ENCODE assay signal across 9 cellular contexts in the genomic region with DNA sequence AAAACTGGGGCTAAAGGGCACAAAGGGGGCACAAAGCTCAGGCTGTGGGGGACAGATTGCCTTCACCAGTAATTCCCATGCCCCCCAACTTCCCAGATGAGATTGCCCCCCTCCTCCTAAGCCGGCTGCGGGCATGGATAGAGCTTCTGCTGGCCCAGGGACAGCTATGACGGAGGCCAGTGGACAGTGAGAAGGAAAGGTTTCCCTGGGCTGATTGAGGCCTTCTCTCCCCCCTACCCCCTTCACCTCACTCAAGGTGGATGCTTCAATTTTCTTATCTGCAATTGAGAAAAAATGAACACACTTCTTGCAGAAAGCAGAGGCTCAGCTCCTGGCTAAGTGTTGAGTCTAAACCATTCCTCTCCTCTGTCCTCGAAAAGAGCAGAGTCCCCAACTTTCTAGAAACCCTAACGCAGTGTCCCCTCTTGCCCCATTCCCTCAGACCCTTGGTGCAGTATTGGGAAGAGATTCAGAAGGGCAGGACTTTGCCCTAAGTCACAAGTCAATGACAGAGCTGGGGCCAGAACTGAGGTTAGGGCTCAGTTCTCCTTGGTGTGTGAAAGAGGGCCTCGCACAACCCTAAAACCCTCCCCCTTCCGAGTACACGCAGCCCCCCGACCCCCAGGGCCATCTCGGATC.
DNase-seq lines count a peak whose midpoint lies in the region; ATAC-seq and FAIRE-seq lines count a peak whose summit lies in the region.
"Had no signal": no experiment of that assay in that cellular context is flagged by ENCODE, and none has a peak within 500 bp of the region (broad histone marks: within the 10 kb centered on the region; RNA-seq: fewer than 3 reads in every experiment).

No MANE protein-coding gene starts in this region.

- peaks cover 27% of the 10 kb centered on the region for H3K36me3 Mint-ChIP-seq in activated naive CD8-positive, alpha-beta T cell treated with anti-CD3 and anti-CD28 coated beads, Interleukin-2, amount 50 U/mL, for 24 hours (ENCODE audit: low read depth)
- peaks cover 43% of the 10 kb centered on the region for H3K36me3 Mint-ChIP-seq in stimulated activated effector memory CD8-positive, alpha-beta T cell treated with anti-CD3 and anti-CD28 coated beads, Interleukin-12 subunit alpha, Interleukin-12 subunit beta, amount 100 ng/mL, for 72 hours

- no peaks in the 10 kb centered on the region for H3K27me3 Mint-ChIP-seq in activated naive CD8-positive, alpha-beta T cell treated with anti-CD3 and anti-CD28 coated beads, Interleukin-2, amount 50 U/mL, for 24 hours

- no peaks in the 10 kb centered on the region for H3K36me3 ChIP-seq in iPS-15b (ENCODE audit: control insufficient read depth, insufficient read depth, low read length)

- no peaks in the 10 kb centered on the region for H3K9me3 ChIP-seq in iPS-15b (ENCODE audit: control insufficient read depth, insufficient read depth, low read length)

- DNase-seq in HTR-8/SVneo (ENCODE audit: insufficient read length, low spot score): no peak
- no peak for DNase-seq in activated naive CD8-positive, alpha-beta T cell treated with anti-CD3 and anti-CD28 coated beads, Interleukin-2, amount 50 U/mL, for 24 hours
- DNase-seq in stimulated activated effector memory CD8-positive, alpha-beta T cell treated with anti-CD3 and anti-CD28 coated beads, Interleukin-12 subunit alpha, Interleukin-12 subunit beta, amount 100 ng/mL, for 72 hours (ENCODE audit: low spot score in 2 of 2): no peak
- DNase-seq in activated CD4-positive, CD25-positive, alpha-beta regulatory T cell (lab: John Stamatoyannopoulos, UW): no peak

- H3K9me3 Mint-ChIP-seq in activated naive CD8-positive, alpha-beta T cell treated with anti-CD3 and anti-CD28 coated beads, Interleukin-2, amount 50 U/mL, for 24 hours: no peaks in the 10 kb centered on the region
- no peaks in the 10 kb centered on the region for H3K9me3 Mint-ChIP-seq in stimulated activated effector memory CD8-positive, alpha-beta T cell treated with anti-CD3 and anti-CD28 coated beads, Interleukin-12 subunit alpha, Interleukin-12 subunit beta, amount 100 ng/mL, for 72 hours

- peak; percentile 49 for FAIRE-seq in HTR-8/SVneo (lab: Jason Lieb, UNC)
- FAIRE-seq: islet of Langerhans had no signal

- peak overlapping the region; percentile 79 for H3K9ac ChIP-seq in iPS-15b (ENCODE audit: low read depth, low read length)

- H3K27me3 ChIP-seq in iPS-15b (ENCODE audit: control insufficient read depth, insufficient read depth, low read length): no peaks in the 10 kb centered on the region

- peaks cover 46% of the 10 kb centered on the region for H3K4me1 ChIP-seq in iPS-15b (ENCODE audit: control insufficient read depth, insufficient read depth, low read length)

- H3K27ac Mint-ChIP-seq in activated naive CD8-positive, alpha-beta T cell treated with anti-CD3 and anti-CD28 coated beads, Interleukin-2, amount 50 U/mL, for 24 hours: peak overlapping the region; percentile 62
- H3K27ac Mint-ChIP-seq in stimulated activated effector memory CD8-positive, alpha-beta T cell treated with anti-CD3 and anti-CD28 coated beads, Interleukin-12 subunit alpha, Interleukin-12 subunit beta, amount 100 ng/mL, for 72 hours: peak overlapping the region; percentile 92

- peak overlapping the region; percentile 91 for H3K4me3 Mint-ChIP-seq in activated naive CD8-positive, alpha-beta T cell treated with anti-CD3 and anti-CD28 coated beads, Interleukin-2, amount 50 U/mL, for 24 hours
- peak overlapping the region; percentile 86 for H3K4me3 Mint-ChIP-seq in stimulated activated effector memory CD8-positive, alpha-beta T cell treated with anti-CD3 and anti-CD28 coated beads, Interleukin-12 subunit alpha, Interleukin-12 subunit beta, amount 100 ng/mL, for 72 hours

- ATAC-seq in activated naive CD8-positive, alpha-beta T cell treated with anti-CD3 and anti-CD28 coated beads, Interleukin-2, amount 50 U/mL, for 24 hours: no peak
- peak; percentile 29 for ATAC-seq in stimulated activated effector memory CD8-positive, alpha-beta T cell treated with anti-CD3 and anti-CD28 coated beads, Interleukin-12 subunit alpha, Interleukin-12 subunit beta, amount 100 ng/mL, for 72 hours
- ATAC-seq in HG02885 (IDR thresholded peaks at IDR 0.05; ENCODE audit: poor library complexity, unreplicated experiment) (no peak), HG03442 (IDR thresholded peaks at IDR 0.05; ENCODE audit: unreplicated experiment) (no peak), GM18498 (IDR thresholded peaks at IDR 0.05; ENCODE audit: unreplicated experiment) (no peak)

- peak overlapping the region; percentile 82 for H3K4me3 ChIP-seq in iPS-15b (ENCODE audit: low read depth, low read length)

- H3K4me1 Mint-ChIP-seq in activated naive CD8-positive, alpha-beta T cell treated with anti-CD3 and anti-CD28 coated beads, Interleukin-2, amount 50 U/mL, for 24 hours: peaks cover 63% of the 10 kb centered on the region
- peaks cover 44% of the 10 kb centered on the region for H3K4me1 Mint-ChIP-seq in stimulated activated effector memory CD8-positive, alpha-beta T cell treated with anti-CD3 and anti-CD28 coated beads, Interleukin-12 subunit alpha, Interleukin-12 subunit beta, amount 100 ng/mL, for 72 hours
